Comparison of ENCODE assay signal across 8 cellular contexts in genomic region chr1:153991151-153991472, GRCh38. TPM values are rescaled to one million over a fixed set of nuclear protein-coding genes. Genes with fewer than 3 reads are reported as not detected.
DNase-seq lines count a peak whose midpoint lies in the region; ATAC-seq lines count a peak whose summit lies in the region.

No MANE protein-coding gene starts in this region.

- H3K36me3 ChIP-seq in HUES6 (ENCODE audit: control insufficient read depth, insufficient read depth, low read length) (peaks cover 46% of the 10 kb centered on the region), iPS-20b (ENCODE audit: insufficient read depth, low read depth, low read length) (peaks cover 48% of the 10 kb centered on the region)

- H3K27me3 Mint-ChIP-seq in activated naive CD8-positive, alpha-beta T cell treated with anti-CD3 and anti-CD28 coated beads, Interleukin-2, amount 10 ng/mL, durations not matched to agents 7 days and 5 days, result no peaks in the 10 kb centered on the region
- no peaks in the 10 kb centered on the region for H3K27me3 Mint-ChIP-seq in stimulated activated naive B cell treated with anti-CD40 and anti-IgM and Interleukin-4, amounts not matched to agents 10 μg/mL and 1 μg/mL and 100 μg/mL, for 72 hours

- H3K9ac ChIP-seq in HUES6 (ENCODE audit: low read length) (peak overlapping the region; percentile 93), iPS-20b (ENCODE audit: low read depth, low read length) (peak overlapping the region; percentile 98)

- peaks cover 35% of the 10 kb centered on the region for H3K4me1 Mint-ChIP-seq in activated naive CD8-positive, alpha-beta T cell treated with anti-CD3 and anti-CD28 coated beads, Interleukin-2, amount 10 ng/mL, durations not matched to agents 7 days and 5 days
- peaks cover 29 to 52% of the 10 kb centered on the region in 2 donors for H3K4me1 Mint-ChIP-seq in stimulated activated naive B cell treated with anti-CD40 and anti-IgM and Interleukin-4, amounts not matched to agents 10 μg/mL and 1 μg/mL and 100 μg/mL, for 72 hours

- H3K27ac ChIP-seq in HUES6 (ENCODE audit: low read depth, low read length) (peak overlapping the region; percentile 92), iPS-20b (ENCODE audit: low read length) (peak overlapping the region; percentile 92)

- no peaks in the 10 kb centered on the region for H3K9me3 ChIP-seq in HUES6 (ENCODE audit: control insufficient read depth, insufficient read depth, low read depth, low read length)
- H3K9me3 ChIP-seq in iPS-20b (ENCODE audit: insufficient read depth, low read depth, low read length), result no peaks in the 10 kb centered on the region

- H3K27me3 ChIP-seq in HUES6 (ENCODE audit: control insufficient read depth, insufficient read depth, low read length) (no peaks in the 10 kb centered on the region), iPS-20b (ENCODE audit: insufficient read depth, low read length) (no peaks in the 10 kb centered on the region)

- H3K4me3 ChIP-seq in HUES6 (ENCODE audit: low read depth, low read length) (peak overlapping the region; percentile 80), iPS-20b (ENCODE audit: low read length) (peak overlapping the region; percentile 82)

- H3K9me3 Mint-ChIP-seq in activated naive CD8-positive, alpha-beta T cell treated with anti-CD3 and anti-CD28 coated beads, Interleukin-2, amount 10 ng/mL, durations not matched to agents 7 days and 5 days, result no peaks in the 10 kb centered on the region
- peaks cover 0 to 1% of the 10 kb centered on the region in 2 donors for H3K9me3 Mint-ChIP-seq in stimulated activated naive B cell treated with anti-CD40 and anti-IgM and Interleukin-4, amounts not matched to agents 10 μg/mL and 1 μg/mL and 100 μg/mL, for 72 hours

- H3K36me3 Mint-ChIP-seq in activated naive CD8-positive, alpha-beta T cell treated with anti-CD3 and anti-CD28 coated beads, Interleukin-2, amount 10 ng/mL, durations not matched to agents 7 days and 5 days, result peaks cover 32% of the 10 kb centered on the region
- H3K36me3 Mint-ChIP-seq in stimulated activated naive B cell treated with anti-CD40 and anti-IgM and Interleukin-4, amounts not matched to agents 10 μg/mL and 1 μg/mL and 100 μg/mL, for 72 hours, result peaks cover 37 to 49% of the 10 kb centered on the region in 2 donors

- peaks cover 14% of the 10 kb centered on the region for H3K4me1 ChIP-seq in HUES6 (ENCODE audit: control insufficient read depth, insufficient read depth, low read length)
- peaks cover 4% of the 10 kb centered on the region; the same call in 1 of the 2 replicates for H3K4me1 ChIP-seq in iPS-20b (ENCODE audit: insufficient read depth, low read length)

- peak overlapping the region; percentile 93 for H3K4me3 Mint-ChIP-seq in activated naive CD8-positive, alpha-beta T cell treated with anti-CD3 and anti-CD28 coated beads, Interleukin-2, amount 10 ng/mL, durations not matched to agents 7 days and 5 days
- H3K4me3 Mint-ChIP-seq in stimulated activated naive B cell treated with anti-CD40 and anti-IgM and Interleukin-4, amounts not matched to agents 10 μg/mL and 1 μg/mL and 100 μg/mL, for 72 hours, result peak overlapping the region; percentile 94 to 98

- peak overlapping the region; percentile 98 for H3K27ac Mint-ChIP-seq in activated naive CD8-positive, alpha-beta T cell treated with anti-CD3 and anti-CD28 coated beads, Interleukin-2, amount 10 ng/mL, durations not matched to agents 7 days and 5 days
- H3K27ac Mint-ChIP-seq in stimulated activated naive B cell treated with anti-CD40 and anti-IgM and Interleukin-4, amounts not matched to agents 10 μg/mL and 1 μg/mL and 100 μg/mL, for 72 hours, result peak overlapping the region; percentile 100

- POLR2A ChIA-PET in activated naive CD8-positive, alpha-beta T cell treated with anti-CD3 and anti-CD28 coated beads, Interleukin-2, amount 10 ng/mL, durations not matched to agents 7 days and 5 days (lab: Charles Lee), result interaction anchor here (0.7 to 3.5 kb wide), 26 partner anchors 9 to 446 kb away, joined by 3 to 29 read pairs (median 6); partner anchors contain the start of genes CHTOP, CREB3L4, DENND4B and HAX1

- DNase-seq in activated naive CD8-positive, alpha-beta T cell treated with anti-CD3 and anti-CD28 coated beads, Interleukin-2, amount 10 ng/mL, durations not matched to agents 7 days and 5 days, result no peak
- DNase-seq in stimulated activated naive B cell treated with anti-CD40 and anti-IgM and Interleukin-4, amounts not matched to agents 10 μg/mL and 1 μg/mL and 100 μg/mL, for 72 hours, result no peak
- DNase-seq in DMS 273 treated with DMSO at 0.1 percent for 48 hours (lab: John Stamatoyannopoulos, UW), result no peak
- DNase-seq in AML-193 (lab: John Stamatoyannopoulos, UW), result no peak
- no peak for DNase-seq in ecto neural progenitor cell (ENCODE audit: low spot score)

- ATAC-seq in activated naive CD8-positive, alpha-beta T cell treated with anti-CD3 and anti-CD28 coated beads, Interleukin-2, amount 10 ng/mL, durations not matched to agents 7 days and 5 days (ENCODE audit: low read depth), result no peak
- ATAC-seq in stimulated activated naive B cell treated with anti-CD40 and anti-IgM and Interleukin-4, amounts not matched to agents 10 μg/mL and 1 μg/mL and 100 μg/mL, for 72 hours (replicated peaks), result no peak
- ATAC-seq in GM21423 (IDR thresholded peaks at IDR 0.05; ENCODE audit: unreplicated experiment), result no peak

RNA-seq across cellular contexts. Expression of gene RPS27, which starts 0.6 kb away (rescaled TPM):
- total RNA-seq in activated naive CD8-positive, alpha-beta T cell treated with anti-CD3 and anti-CD28 coated beads, Interleukin-2, amount 10 ng/mL, durations not matched to agents 7 days and 5 days, result 1,000 to 10,000 TPM; 3,346 to 3,734 TPM

RNA-seq across cellular contexts. Expression of gene RAB13, which starts 5.0 kb away (rescaled TPM):
- total RNA-seq in activated naive CD8-positive, alpha-beta T cell treated with anti-CD3 and anti-CD28 coated beads, Interleukin-2, amount 10 ng/mL, durations not matched to agents 7 days and 5 days, result 1 to 10 TPM; 7.5 to 8.0 TPM

RNA-seq across cellular contexts. Expression of gene JTB, which starts 13.6 kb away (rescaled TPM):
- 100 to 1,000 TPM; 118 TPM for total RNA-seq in activated naive CD8-positive, alpha-beta T cell treated with anti-CD3 and anti-CD28 coated beads, Interleukin-2, amount 10 ng/mL, durations not matched to agents 7 days and 5 days

RNA-seq across cellular contexts. Expression of gene CREB3L4, which starts 23.4 kb away (rescaled TPM):
- total RNA-seq in activated naive CD8-positive, alpha-beta T cell treated with anti-CD3 and anti-CD28 coated beads, Interleukin-2, amount 10 ng/mL, durations not matched to agents 7 days and 5 days, result 10 to 100 TPM in 1 of 2 experiments, 1 to 10 TPM in 1; 8.2 to 10.0 TPM

RNA-seq across cellular contexts. Expression of gene SLC39A1, which starts 27.8 kb away (rescaled TPM):
- total RNA-seq in activated naive CD8-positive, alpha-beta T cell treated with anti-CD3 and anti-CD28 coated beads, Interleukin-2, amount 10 ng/mL, durations not matched to agents 7 days and 5 days, result 10 to 100 TPM; 29.6 to 31.1 TPM
